In genomic region chr2:114345246-114345645, GRCh38 we compare ENCODE assay signal across 6 cellular contexts.
"Had no signal": no experiment of that assay in that cellular context is flagged by ENCODE, and none has a peak within 500 bp of the region (broad histone marks: within the 10 kb centered on the region; RNA-seq: fewer than 3 reads in every experiment).

No MANE protein-coding gene starts in this region.

- H3K4me2 ChIP-seq: KMS-11 had no signal

- H3K27ac ChIP-seq: HL-60, KMS-11 had no signal

- DNase-seq: IMR-90, KBM-7, KG1 had no signal

- H3K9ac ChIP-seq: KMS-11 had no signal

- FAIRE-seq: HTR-8/SVneo had no signal
